Comparison of ENCODE assay signal across 18 cellular contexts in the genomic region with DNA sequence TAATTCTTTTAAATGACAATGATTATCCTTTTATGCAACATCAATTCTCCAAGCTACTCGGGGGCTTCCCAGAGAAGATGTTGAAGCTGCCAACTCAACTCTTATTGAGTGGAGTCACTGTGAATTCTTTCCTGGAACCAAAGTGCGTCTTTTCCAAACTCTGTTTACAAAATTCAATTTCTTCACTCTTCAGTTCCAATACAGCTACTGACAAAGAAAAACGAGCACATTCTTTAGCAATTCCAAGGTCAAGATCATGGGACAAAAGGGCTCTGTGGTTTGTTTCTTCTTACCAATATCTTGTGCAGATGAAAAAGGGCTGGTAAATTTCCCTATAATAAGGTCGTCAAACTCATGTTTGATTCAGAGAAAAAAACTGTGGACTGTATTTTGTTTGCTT.
A peak's percentile ranks its signal among the peaks of the same experiment; 100 is the strongest.
DNase-seq lines count a peak whose midpoint lies in the region; ATAC-seq and TF ChIP-seq lines count a peak whose summit lies in the region.
"Had no signal": no experiment of that assay in that cellular context is flagged by ENCODE, and none has a peak within 500 bp of the region (broad histone marks: within the 10 kb centered on the region; RNA-seq: fewer than 3 reads in every experiment).

No MANE protein-coding gene starts in this region.

- no peaks in the 10 kb centered on the region for H3K4me1 Mint-ChIP-seq in T-cell

- POLR2A ChIA-PET in T-cell (lab: Charles Lee), result no interaction called here

- H3K4me3 Mint-ChIP-seq in T-cell, result no peak overlapping the region
- H3K4me3 Mint-ChIP-seq: activated naive CD4-positive, alpha-beta T cell treated with anti-CD3 and anti-CD28 coated beads for 36 hours; brain had no signal

- no peak for TF ChIP-seq POLR2A in breast epithelium (IDR thresholded peaks at IDR 0.05)

- dilution Hi-C loops in mammary epithelial cell (cut with HindIII; ENCODE audit: low sequenced_read_pairs), result no loop called here

- CTCF ChIA-PET in mammary epithelial cell (lab: Charles Lee; ENCODE audit: low non-redundant PET) (no interaction called here), T-cell (lab: Charles Lee) (no interaction called here)

- no peaks in the 10 kb centered on the region for H3K36me3 Mint-ChIP-seq in T-cell
- H3K36me3 Mint-ChIP-seq: brain had no signal

- no peak overlapping the region for H2AFZ ChIP-seq in mammary epithelial cell (ENCODE audit: low read depth, low read length)
- H2AFZ ChIP-seq: hepatocyte had no signal

- H3K4me3 ChIP-seq in breast epithelium (no peak overlapping the region), mammary epithelial cell (replicated peaks in 1 of 3; ENCODE audit: insufficient read depth in 1 of 3, low read depth in 2 of 3, low read length in 3 of 3) (no peak overlapping the region), rectal smooth muscle tissue (ENCODE audit: low read length) (no peak overlapping the region), upper lobe of right lung (no peak overlapping the region)
- H3K4me3 ChIP-seq: hepatocyte had no signal

- intact Hi-C loops in breast epithelium (cut with DNase I; ENCODE audit: low total_unique reads), result no loop called here
- intact Hi-C loops in mammary epithelial cell (cut with micrococcal nuclease), result no loop called here
- intact Hi-C loops in Right ventricle myocardium superior (cut with DNase I), result no loop called here
- intact Hi-C loops in upper lobe of right lung (cut with DNase I), result no loop called here

- no peaks in the 10 kb centered on the region for H3K4me1 ChIP-seq in breast epithelium
- no peaks in the 10 kb centered on the region for H3K4me1 ChIP-seq in mammary epithelial cell (ENCODE audit: insufficient read depth, low read length)
- H3K4me1 ChIP-seq in rectal smooth muscle tissue (ENCODE audit: control insufficient read depth, insufficient read depth, low read length), result no peaks in the 10 kb centered on the region
- H3K4me1 ChIP-seq in upper lobe of right lung, result peaks cover 2% of the 10 kb centered on the region

- H3K36me3 ChIP-seq in breast epithelium (no peaks in the 10 kb centered on the region), mammary epithelial cell (ENCODE audit: insufficient read depth, low read length) (no peaks in the 10 kb centered on the region), rectal smooth muscle tissue (ENCODE audit: control insufficient read depth, insufficient read depth, low read length) (no peaks in the 10 kb centered on the region), upper lobe of right lung (no peaks in the 10 kb centered on the region)
- H3K36me3 ChIP-seq: neutrophil had no signal

- no peak for DNase-seq in breast epithelium (ENCODE audit: low spot score in 2 of 2)
- DNase-seq in mammary epithelial cell, result no peak
- DNase-seq in Right ventricle myocardium superior, result no peak
- DNase-seq in upper lobe of right lung, result no peak
- DNase-seq in T-cell, result no peak
- DNase-seq in NOMO-1 treated with DMSO at 0.1 percent for 48 hours (lab: John Stamatoyannopoulos, UW; ENCODE audit: unreplicated experiment), result no peak
- DNase-seq: activated naive CD4-positive, alpha-beta T cell treated with anti-CD3 and anti-CD28 coated beads for 36 hours; Calu3; kidney; NCI-H1092; NCI-H524; stimulated activated CD4-positive, alpha-beta T cell treated with anti-CD3 and anti-CD28 coated beads, Interleukin-2, amount 100 ng/mL, for 48 hours had no signal

- H3K27me3 ChIP-seq in breast epithelium (no peaks in the 10 kb centered on the region), mammary epithelial cell (ENCODE audit: insufficient read depth, low read length) (no peaks in the 10 kb centered on the region), rectal smooth muscle tissue (ENCODE audit: control insufficient read depth, insufficient read depth, low read length) (no peaks in the 10 kb centered on the region), upper lobe of right lung (no peaks in the 10 kb centered on the region)

- no peaks in the 10 kb centered on the region for H4K20me1 ChIP-seq in mammary epithelial cell (ENCODE audit: insufficient read depth, low read length)

- peaks cover 4 to 14% of the 10 kb centered on the region in 2 donors for H3K27me3 Mint-ChIP-seq in T-cell
- H3K27me3 Mint-ChIP-seq: brain had no signal

- no TSS peak for BruUV-seq in mammary epithelial cell (replicated peaks; lab: Mats Ljungman, UMichigan)

- H3K9me3 ChIP-seq in breast epithelium (no peaks in the 10 kb centered on the region), mammary epithelial cell (replicated peaks; ENCODE audit: insufficient read depth, low read length) (no peaks in the 10 kb centered on the region), upper lobe of right lung (no peaks in the 10 kb centered on the region)
- H3K9me3 ChIP-seq: neutrophil had no signal

- in situ Hi-C loops in mammary epithelial cell (cut with MboI; ENCODE audit: low sequenced_read_pairs in 2 of 2), result no loop called here

- ATAC-seq in Right ventricle myocardium superior (ENCODE audit: poor library complexity), result peak; percentile 59
- no peak for ATAC-seq in upper lobe of right lung
- ATAC-seq in T-cell (replicated peaks in 1 of 4), result no peak
- ATAC-seq in GM19351 (IDR thresholded peaks at IDR 0.05; ENCODE audit: unreplicated experiment), result no peak

- H3K27ac ChIP-seq in breast epithelium, result peak overlapping the region; percentile 46 to 57
- no peak overlapping the region for H3K27ac ChIP-seq in mammary epithelial cell (ENCODE audit: insufficient read depth, low read depth, low read length)
- peak overlapping the region; percentile 20 for H3K27ac ChIP-seq in rectal smooth muscle tissue (ENCODE audit: low read depth, low read length)
- peak overlapping the region; percentile 39 for H3K27ac ChIP-seq in upper lobe of right lung
- H3K27ac ChIP-seq: 22Rv1, hepatocyte, neutrophil had no signal

- H3K27ac Mint-ChIP-seq in T-cell, result no peak overlapping the region
- H3K27ac Mint-ChIP-seq: activated naive CD4-positive, alpha-beta T cell treated with anti-CD3 and anti-CD28 coated beads for 36 hours had no signal

- H3K9me3 Mint-ChIP-seq in T-cell, result no peaks in the 10 kb centered on the region
- H3K9me3 Mint-ChIP-seq: activated naive CD4-positive, alpha-beta T cell treated with anti-CD3 and anti-CD28 coated beads for 36 hours; brain had no signal

- H3K9ac ChIP-seq in mammary epithelial cell (ENCODE audit: insufficient read depth, low read length), result no peak overlapping the region
- H3K9ac ChIP-seq in rectal smooth muscle tissue (ENCODE audit: low read length), result no peak overlapping the region

- H3K4me2 ChIP-seq in mammary epithelial cell (ENCODE audit: insufficient read depth, low read depth, low read length), result no peak overlapping the region
- H3K4me2 ChIP-seq: hepatocyte had no signal

- no peaks in the 10 kb centered on the region for H3K79me2 ChIP-seq in mammary epithelial cell (ENCODE audit: insufficient read depth, low read length)
- H3K79me2 ChIP-seq: hepatocyte had no signal

- 70% methylated on average over 4 of the region's 4 CpGs for WGBS in mammary epithelial cell (ENCODE audit: low coverage, missing lambda C conversion rate)

- TF ChIP-seq CTCF in breast epithelium (IDR thresholded peaks at IDR 0.05) (no peak), mammary epithelial cell (conservative IDR thresholded peaks at IDR 0.05 in 1 of 2, IDR thresholded peaks at IDR 0.05 in 1 of 2; ENCODE audit: extremely low read depth in 1 of 2, insufficient read depth in 1 of 2, low read depth in 1 of 2, low read length in 2 of 2) (no peak), upper lobe of right lung (IDR thresholded peaks at IDR 0.05) (no peak)
